ENCODE assay signal across 27 cellular contexts in genomic region chr22:30254307-30254706, GRCh38. TPM values are rescaled to one million over a fixed set of nuclear protein-coding genes. Genes with fewer than 3 reads are reported as not detected.
DNase-seq lines count a peak whose midpoint lies in the region; ATAC-seq and TF ChIP-seq lines count a peak whose summit lies in the region.
"Had no signal": no experiment of that assay in that cellular context is flagged by ENCODE, and none has a peak within 500 bp of the region (broad histone marks: within the 10 kb centered on the region; RNA-seq: fewer than 3 reads in every experiment).

No MANE protein-coding gene starts in this region.

- no peaks in the 10 kb centered on the region for H3K9me3 Mint-ChIP-seq in progenitor cell of endocrine pancreas (ENCODE audit: low read depth)
- H3K9me3 Mint-ChIP-seq: CD14-positive monocyte; dendritic cell treated with granulocyte-macrophage colony-stimulating factor and Interleukin-4, amounts not matched to agents 40 ng/mL and 50 ng/mL, for 4 days; naive thymus-derived CD8-positive, alpha-beta T cell; T-cell had no signal

- no peaks in the 10 kb centered on the region for H3K36me3 Mint-ChIP-seq in progenitor cell of endocrine pancreas (ENCODE audit: insufficient read depth)
- H3K36me3 Mint-ChIP-seq: CD14-positive monocyte; naive thymus-derived CD8-positive, alpha-beta T cell; T-cell had no signal

- H3K4me1 ChIP-seq in Peyer's patch (peaks cover 4 to 54% (median 4%) of the 10 kb centered on the region in 4 donors), hepatocyte (ENCODE audit: insufficient read depth) (peaks cover 29% of the 10 kb centered on the region)

- H3K27me3 ChIP-seq in Peyer's patch (no peaks in the 10 kb centered on the region), hepatocyte (no peaks in the 10 kb centered on the region), WERI-Rb-1 (ENCODE audit: insufficient read depth, low read depth, severe bottlenecking) (no peaks in the 10 kb centered on the region)
- H3K27me3 ChIP-seq: right atrium auricular region, upper lobe of left lung had no signal

- H3K9me3 ChIP-seq in Peyer's patch, result no peaks in the 10 kb centered on the region
- no peaks in the 10 kb centered on the region for H3K9me3 ChIP-seq in hepatocyte (ENCODE audit: low read depth)
- no peaks in the 10 kb centered on the region for H3K9me3 ChIP-seq in WERI-Rb-1 (ENCODE audit: severe bottlenecking)
- H3K9me3 ChIP-seq: HAP-1, heart left ventricle, right atrium auricular region, upper lobe of left lung had no signal

- no peak overlapping the region for H3K4me2 ChIP-seq in hepatocyte

- no peak for TF ChIP-seq POLR2A in Peyer's patch (IDR thresholded peaks at IDR 0.05)

- peaks cover 16% of the 10 kb centered on the region for H3K27me3 Mint-ChIP-seq in progenitor cell of endocrine pancreas
- H3K27me3 Mint-ChIP-seq: naive thymus-derived CD8-positive, alpha-beta T cell; T-cell had no signal

- no peak for ATAC-seq in Right ventricle myocardium inferior
- ATAC-seq in HG03354 (IDR thresholded peaks at IDR 0.05; ENCODE audit: poor library complexity, severe bottlenecking, unreplicated experiment), result no peak
- ATAC-seq: heart left ventricle; left colon; naive thymus-derived CD8-positive, alpha-beta T cell; T-cell had no signal

- H3K9me2 ChIP-seq in hepatocyte (replicated peaks; ENCODE audit: insufficient read depth), result no peaks in the 10 kb centered on the region

- H3K4me3 ChIP-seq in Peyer's patch, result no peak overlapping the region
- no peak overlapping the region for H3K4me3 ChIP-seq in hepatocyte
- H3K4me3 ChIP-seq in WERI-Rb-1 (ENCODE audit: low read depth, low read length), result no peak overlapping the region
- H3K4me3 ChIP-seq: HAP-1, heart left ventricle, right atrium auricular region, upper lobe of left lung had no signal

- 56% methylated on average over 4 of the region's 6 CpGs for WGBS in hepatocyte (ENCODE audit: low lambda C conversion rate, missing lambda C conversion rate)

- TF ChIP-seq CTCF in Peyer's patch (IDR thresholded peaks at IDR 0.05) (no peak), hepatocyte (IDR thresholded peaks at IDR 0.05; ENCODE audit: poor library complexity) (no peak), progenitor cell of endocrine pancreas (IDR thresholded peaks at IDR 0.05; ENCODE audit: unreplicated experiment) (no peak), WERI-Rb-1 (IDR thresholded peaks at IDR 0.05; ENCODE audit: low read depth, low read length) (no peak)

- H3K4me1 Mint-ChIP-seq in progenitor cell of endocrine pancreas (ENCODE audit: low read depth), result peaks cover 7% of the 10 kb centered on the region

- no peak overlapping the region for H3K27ac Mint-ChIP-seq in progenitor cell of endocrine pancreas
- H3K27ac Mint-ChIP-seq: dendritic cell treated with granulocyte-macrophage colony-stimulating factor and Interleukin-4, amounts not matched to agents 40 ng/mL and 50 ng/mL, for 4 days; naive thymus-derived CD8-positive, alpha-beta T cell; T-cell had no signal

- no peak overlapping the region for H2AFZ ChIP-seq in hepatocyte

- DNase-seq in Right ventricle myocardium inferior (ENCODE audit: missing footprints), result peak; percentile 16
- DNase-seq in cardiac septum (ENCODE audit: low spot score), result no peak
- DNase-seq in Peyer's patch, result no peak
- no peak for DNase-seq in hepatocyte (ENCODE audit: low spot score)
- no peak for DNase-seq in C1 segment of cervical spinal cord (lab: John Stamatoyannopoulos, UW)
- no peak for DNase-seq in progenitor cell of endocrine pancreas (ENCODE audit: low spot score, unreplicated experiment)
- DNase-seq in WERI-Rb-1, result no peak
- DNase-seq: activated CD4-positive, alpha-beta T cell treated with anti-CD3 and anti-CD28 coated beads, Interleukin-2, amount 50 U/mL, for 48 hours; GDM1; heart left ventricle; Kasumi-1; mesendoderm; naive thymus-derived CD8-positive, alpha-beta T cell; NCI-H1048; NCI-H1930; NCI-H226; NCI-H748 treated with DMSO at 0.1 percent for 48 hours; SHP77; T-cell; upper lobe of left lung had no signal

- H3K4me3 Mint-ChIP-seq in progenitor cell of endocrine pancreas (ENCODE audit: low read depth), result no peak overlapping the region
- H3K4me3 Mint-ChIP-seq: CD14-positive monocyte; dendritic cell treated with granulocyte-macrophage colony-stimulating factor and Interleukin-4, amounts not matched to agents 40 ng/mL and 50 ng/mL, for 4 days; naive thymus-derived CD8-positive, alpha-beta T cell; T-cell had no signal

- intact Hi-C loops in Right ventricle myocardium inferior (cut with DNase I), result loop anchor here (5.0 kb wide), 1 partner anchor 47 kb away; no protein-coding TSS in a partner anchor
- intact Hi-C loops in cardiac septum (cut with DNase I), result loop anchor here (5.0 kb wide), 1 partner anchor 47 kb away; no protein-coding TSS in a partner anchor

- no peaks in the 10 kb centered on the region for H3K79me2 ChIP-seq in hepatocyte

- no peaks in the 10 kb centered on the region for H4K20me1 ChIP-seq in hepatocyte (ENCODE audit: insufficient read depth, poor library complexity, severe bottlenecking)

- no peaks in the 10 kb centered on the region for H3K36me3 ChIP-seq in Peyer's patch
- no peaks in the 10 kb centered on the region for H3K36me3 ChIP-seq in hepatocyte (replicated peaks; ENCODE audit: insufficient read depth, low read depth)
- H3K36me3 ChIP-seq in WERI-Rb-1, result no peaks in the 10 kb centered on the region
- H3K36me3 ChIP-seq: HAP-1, heart left ventricle, right atrium auricular region, upper lobe of left lung had no signal

- peak overlapping the region in 3 of 4 donors; percentile 51 to 85 (median 76) for H3K27ac ChIP-seq in Peyer's patch
- peak overlapping the region; percentile 92 for H3K27ac ChIP-seq in hepatocyte
- no peak overlapping the region for H3K27ac ChIP-seq in WERI-Rb-1

RNA-seq across cellular contexts. Expression of gene LIF, which starts 7.7 kb away (rescaled TPM):
- total RNA-seq in Right ventricle myocardium inferior (0.27 TPM), cardiac septum (0.78 TPM), Peyer's patch (10 to 100 TPM in 2 of 4 donors, 1 to 10 TPM in 2; 7.4 to 19.3 (median 10.6) TPM), hepatocyte (13.4 and 21.1 TPM in 2 replicates), progenitor cell of endocrine pancreas (2.3 and 3.6 TPM in 2 replicates)
- polyA plus RNA-seq in hepatocyte, result 8.2 and 14.8 TPM in 2 replicates
- total RNA-seq: naive thymus-derived CD8-positive, alpha-beta T cell had no signal
- polyA plus RNA-seq: CD14-positive monocyte; naive thymus-derived CD8-positive, alpha-beta T cell had no signal

RNA-seq across cellular contexts. Expression of gene OSM, which starts 12.3 kb away (rescaled TPM):
- total RNA-seq in Right ventricle myocardium inferior (0.19 TPM), cardiac septum (0.32 TPM), Peyer's patch (not detected), hepatocyte (0.48 and 1.5 TPM in 2 replicates), progenitor cell of endocrine pancreas (not detected in 2 replicates)
- not detected in 2 replicates for polyA plus RNA-seq in hepatocyte
- total RNA-seq: osteocyte had no signal

RNA-seq across cellular contexts. Expression of gene CASTOR1, which starts 35.0 kb away (rescaled TPM):
- total RNA-seq in Right ventricle myocardium inferior, result 8.2 TPM
- 5.0 TPM for total RNA-seq in cardiac septum
- total RNA-seq in Peyer's patch, result 10 to 100 TPM in 1 of 4 donors, 1 to 10 TPM in 3; 1.8 to 11.6 (median 6.0) TPM
- total RNA-seq in hepatocyte, result 30.9 and 48.0 TPM in 2 replicates
- polyA plus RNA-seq in hepatocyte, result 43.5 and 53.5 TPM in 2 replicates
- total RNA-seq in progenitor cell of endocrine pancreas, result 7.2 and 9.3 TPM in 2 replicates
